In the genomic region with DNA sequence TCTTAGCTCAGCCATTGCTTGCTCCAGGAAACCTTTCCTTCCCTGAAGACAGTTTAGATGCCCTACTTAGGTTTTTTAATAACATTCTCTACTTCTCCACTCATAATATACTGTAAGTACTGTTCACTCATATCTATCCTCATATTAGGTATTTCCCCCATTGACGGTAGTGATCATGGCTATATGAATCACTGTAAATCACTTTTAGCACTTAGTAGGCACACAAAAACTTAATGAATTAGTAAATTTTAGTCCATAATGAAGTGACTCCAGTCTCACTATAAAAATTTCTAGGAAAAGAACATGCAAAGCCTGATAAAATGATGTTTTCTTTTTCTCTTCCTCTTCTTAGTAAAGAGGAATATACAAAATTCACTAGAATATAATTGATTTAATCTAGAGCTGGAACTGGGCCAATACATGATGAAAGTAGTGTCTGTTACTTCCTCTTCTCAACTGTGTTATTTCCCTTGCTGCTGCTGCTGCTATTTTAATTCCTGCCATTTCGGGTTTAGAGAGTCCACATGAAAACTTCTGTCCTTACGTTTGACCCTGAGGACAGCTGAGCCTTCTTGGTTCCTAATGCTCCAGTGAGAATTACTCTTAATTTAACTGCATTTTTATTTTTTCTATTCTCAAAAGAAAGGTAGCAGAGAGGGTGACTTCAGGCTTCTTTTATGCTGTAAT, we compare ENCODE assay signal across 1 cellular context.
TF ChIP-seq lines count a peak whose summit lies in the region.

No MANE protein-coding gene starts in this region.

TF ChIP-seq in GM23338, 12 proteins besides CTCF, POLR2A, EP300 and RAD21 (continued from another document):
- TF ChIP-seq, protein P1, sequence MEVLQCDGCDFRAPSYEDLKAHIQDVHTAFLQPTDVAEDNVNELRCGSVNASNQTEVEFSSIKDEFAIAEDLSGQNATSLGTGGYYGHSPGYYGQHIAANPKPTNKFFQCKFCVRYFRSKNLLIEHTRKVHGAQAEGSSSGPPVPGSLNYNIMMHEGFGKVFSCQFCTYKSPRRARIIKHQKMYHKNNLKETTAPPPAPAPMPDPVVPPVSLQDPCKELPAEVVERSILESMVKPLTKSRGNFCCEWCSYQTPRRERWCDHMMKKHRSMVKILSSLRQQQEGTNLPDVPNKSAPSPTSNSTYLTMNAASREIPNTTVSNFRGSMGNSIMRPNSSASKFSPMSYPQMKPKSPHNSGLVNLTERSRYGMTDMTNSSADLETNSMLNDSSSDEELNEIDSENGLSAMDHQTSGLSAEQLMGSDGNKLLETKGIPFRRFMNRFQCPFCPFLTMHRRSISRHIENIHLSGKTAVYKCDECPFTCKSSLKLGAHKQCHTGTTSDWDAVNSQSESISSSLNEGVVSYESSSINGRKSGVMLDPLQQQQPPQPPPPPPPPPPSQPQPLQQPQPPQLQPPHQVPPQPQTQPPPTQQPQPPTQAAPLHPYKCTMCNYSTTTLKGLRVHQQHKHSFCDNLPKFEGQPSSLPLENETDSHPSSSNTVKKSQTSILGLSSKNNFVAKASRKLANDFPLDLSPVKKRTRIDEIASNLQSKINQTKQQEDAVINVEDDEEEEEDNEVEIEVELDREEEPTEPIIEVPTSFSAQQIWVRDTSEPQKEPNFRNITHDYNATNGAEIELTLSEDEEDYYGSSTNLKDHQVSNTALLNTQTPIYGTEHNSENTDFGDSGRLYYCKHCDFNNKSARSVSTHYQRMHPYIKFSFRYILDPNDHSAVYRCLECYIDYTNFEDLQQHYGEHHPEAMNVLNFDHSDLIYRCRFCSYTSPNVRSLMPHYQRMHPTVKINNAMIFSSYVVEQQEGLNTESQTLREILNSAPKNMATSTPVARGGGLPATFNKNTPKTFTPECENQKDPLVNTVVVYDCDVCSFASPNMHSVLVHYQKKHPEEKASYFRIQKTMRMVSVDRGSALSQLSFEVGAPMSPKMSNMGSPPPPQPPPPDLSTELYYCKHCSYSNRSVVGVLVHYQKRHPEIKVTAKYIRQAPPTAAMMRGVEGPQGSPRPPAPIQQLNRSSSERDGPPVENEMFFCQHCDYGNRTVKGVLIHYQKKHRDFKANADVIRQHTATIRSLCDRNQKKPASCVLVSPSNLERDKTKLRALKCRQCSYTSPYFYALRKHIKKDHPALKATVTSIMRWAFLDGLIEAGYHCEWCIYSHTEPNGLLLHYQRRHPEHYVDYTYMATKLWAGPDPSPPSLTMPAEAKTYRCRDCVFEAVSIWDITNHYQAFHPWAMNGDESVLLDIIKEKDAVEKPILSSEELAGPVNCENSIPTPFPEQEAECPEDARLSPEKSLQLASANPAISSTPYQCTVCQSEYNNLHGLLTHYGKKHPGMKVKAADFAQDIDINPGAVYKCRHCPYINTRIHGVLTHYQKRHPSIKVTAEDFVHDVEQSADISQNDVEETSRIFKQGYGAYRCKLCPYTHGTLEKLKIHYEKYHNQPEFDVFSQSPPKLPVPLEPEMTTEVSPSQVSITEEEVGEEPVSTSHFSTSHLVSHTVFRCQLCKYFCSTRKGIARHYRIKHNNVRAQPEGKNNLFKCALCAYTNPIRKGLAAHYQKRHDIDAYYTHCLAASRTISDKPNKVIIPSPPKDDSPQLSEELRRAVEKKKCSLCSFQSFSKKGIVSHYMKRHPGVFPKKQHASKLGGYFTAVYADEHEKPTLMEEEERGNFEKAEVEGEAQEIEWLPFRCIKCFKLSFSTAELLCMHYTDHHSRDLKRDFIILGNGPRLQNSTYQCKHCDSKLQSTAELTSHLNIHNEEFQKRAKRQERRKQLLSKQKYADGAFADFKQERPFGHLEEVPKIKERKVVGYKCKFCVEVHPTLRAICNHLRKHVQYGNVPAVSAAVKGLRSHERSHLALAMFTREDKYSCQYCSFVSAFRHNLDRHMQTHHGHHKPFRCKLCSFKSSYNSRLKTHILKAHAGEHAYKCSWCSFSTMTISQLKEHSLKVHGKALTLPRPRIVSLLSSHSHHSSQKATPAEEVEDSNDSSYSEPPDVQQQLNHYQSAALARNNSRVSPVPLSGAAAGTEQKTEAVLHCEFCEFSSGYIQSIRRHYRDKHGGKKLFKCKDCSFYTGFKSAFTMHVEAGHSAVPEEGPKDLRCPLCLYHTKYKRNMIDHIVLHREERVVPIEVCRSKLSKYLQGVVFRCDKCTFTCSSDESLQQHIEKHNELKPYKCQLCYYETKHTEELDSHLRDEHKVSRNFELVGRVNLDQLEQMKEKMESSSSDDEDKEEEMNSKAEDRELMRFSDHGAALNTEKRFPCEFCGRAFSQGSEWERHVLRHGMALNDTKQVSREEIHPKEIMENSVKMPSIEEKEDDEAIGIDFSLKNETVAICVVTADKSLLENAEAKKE (CRISPR knock-in tag; IDR thresholded peaks at IDR 0.05) = no peak
- TF ChIP-seq JUNB (IDR thresholded peaks at IDR 0.05; ENCODE audit: unreplicated experiment) (no peak), CREB1 (CRISPR knock-in tag; IDR thresholded peaks at IDR 0.05; ENCODE audit: low read depth) (no peak), ZNF331 (CRISPR knock-in tag; IDR thresholded peaks at IDR 0.05; ENCODE audit: low read depth) (no peak), STAT1 (IDR thresholded peaks at IDR 0.05; ENCODE audit: unreplicated experiment) (no peak), EZH2 (IDR thresholded peaks at IDR 0.05; ENCODE audit: low read depth, unreplicated experiment) (no peak)
- TF ChIP-seq, protein P2, sequence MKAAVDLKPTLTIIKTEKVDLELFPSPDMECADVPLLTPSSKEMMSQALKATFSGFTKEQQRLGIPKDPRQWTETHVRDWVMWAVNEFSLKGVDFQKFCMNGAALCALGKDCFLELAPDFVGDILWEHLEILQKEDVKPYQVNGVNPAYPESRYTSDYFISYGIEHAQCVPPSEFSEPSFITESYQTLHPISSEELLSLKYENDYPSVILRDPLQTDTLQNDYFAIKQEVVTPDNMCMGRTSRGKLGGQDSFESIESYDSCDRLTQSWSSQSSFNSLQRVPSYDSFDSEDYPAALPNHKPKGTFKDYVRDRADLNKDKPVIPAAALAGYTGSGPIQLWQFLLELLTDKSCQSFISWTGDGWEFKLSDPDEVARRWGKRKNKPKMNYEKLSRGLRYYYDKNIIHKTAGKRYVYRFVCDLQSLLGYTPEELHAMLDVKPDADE (IDR thresholded peaks at IDR 0.05) = no peak
